ENCODE assay signal across 9 cellular contexts in genomic region chr2:200888719-200889625, GRCh38. TPM values are rescaled to one million over a fixed set of nuclear protein-coding genes. Genes with fewer than 3 reads are reported as not detected.
A peak's percentile ranks its signal among the peaks of the same experiment; 100 is the strongest.
DNase-seq lines count a peak whose midpoint lies in the region; ATAC-seq, FAIRE-seq and TF ChIP-seq lines count a peak whose summit lies in the region.
"Had no signal": no experiment of that assay in that cellular context is flagged by ENCODE, and none has a peak within 500 bp of the region (broad histone marks: within the 10 kb centered on the region; RNA-seq: fewer than 3 reads in every experiment).

Gene NIF3L1 (plus strand): TSS chr2:200889371. CDS start chr2:200891944, 2,573 bp downstream.
Gene PPIL3 (minus strand): TSS chr2:200889077. CDS start chr2:200887615, 1,462 bp downstream.

- no peaks in the 10 kb centered on the region for H3K9me3 ChIP-seq in keratinocyte (ENCODE audit: control insufficient read depth, low read depth, low read length)

- H3K4me2 ChIP-seq in keratinocyte (ENCODE audit: control insufficient read depth, extremely low read depth, insufficient read depth, low read depth, low read length): peak within 1 kb of the TSS; percentile 84

- H3K9me1 ChIP-seq in keratinocyte (ENCODE audit: control insufficient read depth, extremely low read depth, insufficient read depth, low read length): no peaks in the 10 kb centered on the region

- peak within 1 kb of the TSS; percentile 62 to 81 (median 64) for H3K4me3 ChIP-seq in keratinocyte (ENCODE audit: control insufficient read depth in 2 of 3, extremely low read depth in 1 of 3, insufficient read depth in 2 of 3, low read depth in 1 of 3, low read length in 3 of 3)

- H3K27me3 ChIP-seq in keratinocyte (ENCODE audit: control insufficient read depth, extremely low read depth, insufficient read depth, low read length): no peaks in the 10 kb centered on the region

- peak; percentile 89 for FAIRE-seq in keratinocyte (lab: Jason Lieb, UNC)
- FAIRE-seq: colon had no signal

- ATAC-seq in GM19043 (IDR thresholded peaks at IDR 0.05; ENCODE audit: low read depth, unreplicated experiment) (peak; percentile 88), HG03378 (IDR thresholded peaks at IDR 0.05; ENCODE audit: unreplicated experiment) (peak; percentile 85)

- H3K27ac ChIP-seq in keratinocyte (ENCODE audit: control insufficient read depth, insufficient read depth, low read length): peak within 1 kb of the TSS; percentile 91

- DNase-seq in AG09319 (ENCODE audit: extremely low read depth, low read depth): peak; percentile 89
- DNase-seq in NCI-H460 (ENCODE audit: extremely low read depth, low read depth): peak; percentile 97
- DNase-seq in activated CD4-positive, CD25-positive, alpha-beta regulatory T cell treated with anti-CD3 and anti-CD28 coated beads, Interleukin-2, amount 50 U/mL, for 72 hours: peak; percentile 95
- peak; percentile 51 to 82 for DNase-seq in cerebellar nuclear complex (lab: John Stamatoyannopoulos, UW)
- peak; percentile 69 for DNase-seq in keratinocyte (ENCODE audit: low read depth, low spot score)
- peak; percentile 87 to 90 for DNase-seq in stimulated activated CD4-positive, alpha-beta T cell treated with anti-CD3 and anti-CD28 coated beads, Interleukin-15, amount 100 ng/mL, for 1 hour (ENCODE audit: low read depth in 1 of 2, low spot score in 1 of 2)

- H4K20me1 ChIP-seq in keratinocyte (ENCODE audit: control insufficient read depth, extremely low read depth, insufficient read depth, low read length): no peaks in the 10 kb centered on the region

- TF ChIP-seq CTCF in AG09319 (IDR thresholded peaks at IDR 0.05; ENCODE audit: low read depth, low read length) (no peak), keratinocyte (optimal IDR thresholded peaks at IDR 0.05 in 1 of 3, IDR thresholded peaks at IDR 0.05 in 1 of 3, conservative IDR thresholded peaks at IDR 0.05 in 1 of 3; ENCODE audit: extremely low read depth in 1 of 3, insufficient read depth in 2 of 3, low read length in 3 of 3) (no peak)

- H2AFZ ChIP-seq in keratinocyte (ENCODE audit: control insufficient read depth, low read length): peak within 1 kb of the TSS; percentile 97

- peaks cover 41% of the 10 kb centered on the region for H3K79me2 ChIP-seq in keratinocyte (ENCODE audit: control insufficient read depth, insufficient read depth, low read length)

- peaks cover 2 to 9% of the 10 kb centered on the region in 2 experiments for H3K36me3 ChIP-seq in keratinocyte (ENCODE audit: control insufficient read depth in 2 of 2, extremely low read depth in 1 of 2, insufficient read depth in 2 of 2, low read length in 2 of 2)

- dilution Hi-C loops in keratinocyte (cut with MboI; ENCODE audit: extremely low pct_ligation_motif_present, low sequenced_read_pairs): no loop called here

- peaks cover 12% of the 10 kb centered on the region for H3K4me1 ChIP-seq in keratinocyte (ENCODE audit: control insufficient read depth, extremely low read depth, insufficient read depth, low read length)

- peak within 1 kb of the TSS; percentile 90 for H3K9ac ChIP-seq in keratinocyte (ENCODE audit: control insufficient read depth, extremely low read depth, insufficient read depth, low read length)

RNA-seq across cellular contexts. Expression of gene NIF3L1, which starts in this region (rescaled TPM):
- total RNA-seq in NCI-H460 (2014; rRNA removed; shearing (Covaris generic)): 75.4 and 83.8 TPM in 2 replicates
- polyA plus RNA-seq in NCI-H460 (2014; cell fraction: nucleus; rRNA removed): 68.6 and 70.5 TPM in 2 replicates
- 44.8 to 67.1 TPM (median 49.8 TPM) in 3 replicates for polyA plus RNA-seq in keratinocyte
- 14.2 TPM for polyA plus RNA-seq in keratinocyte (2011; ENCODE audit: low read depth)
- polyA plus RNA-seq in keratinocyte (2011; cell fraction: cytosol; rRNA removed): 33.7 and 56.0 TPM in 2 replicates
- 60.0 and 66.0 TPM in 2 replicates for polyA plus RNA-seq in keratinocyte (2011; cell fraction: nucleus; rRNA removed)
- polyA plus RNA-seq in keratinocyte (2012; ENCODE audit: low replicate concordance): 19.1 and 20.0 TPM in 2 replicates
- 24.5 to 43.9 TPM (median 29.9 TPM) in 3 replicates for polyA minus RNA-seq in keratinocyte
- 16.1 TPM for polyA minus RNA-seq in keratinocyte (2011; cell fraction: cytosol; rRNA and poly(A)+ RNA removed)
- 19.4 and 23.4 TPM in 2 replicates for polyA minus RNA-seq in keratinocyte (2011; cell fraction: nucleus; rRNA and poly(A)+ RNA removed)

RNA-seq across cellular contexts. Expression of gene PPIL3, which starts in this region (rescaled TPM):
- total RNA-seq in NCI-H460 (2014; rRNA removed; shearing (Covaris generic)): 86.8 and 102 TPM in 2 replicates
- polyA plus RNA-seq in NCI-H460 (2014; cell fraction: nucleus; rRNA removed): 36.9 and 51.5 TPM in 2 replicates
- polyA plus RNA-seq in keratinocyte: 28.1 to 84.0 TPM (median 47.2 TPM) in 3 replicates
- 20.9 TPM for polyA plus RNA-seq in keratinocyte (2011; ENCODE audit: low read depth)
- 33.4 and 67.0 TPM in 2 replicates for polyA plus RNA-seq in keratinocyte (2011; cell fraction: cytosol; rRNA removed)
- polyA plus RNA-seq in keratinocyte (2011; cell fraction: nucleus; rRNA removed): 54.6 and 68.2 TPM in 2 replicates
- 23.7 and 41.7 TPM in 2 replicates for polyA plus RNA-seq in keratinocyte (2012; ENCODE audit: low replicate concordance)
- polyA minus RNA-seq in keratinocyte: 3.8 to 20.6 TPM (median 14.0 TPM) in 3 replicates
- 9.6 TPM for polyA minus RNA-seq in keratinocyte (2011; cell fraction: cytosol; rRNA and poly(A)+ RNA removed)
- 4.7 and 12.2 TPM in 2 replicates for polyA minus RNA-seq in keratinocyte (2011; cell fraction: nucleus; rRNA and poly(A)+ RNA removed)

Comparison
In these comparisons a context has a peak if more than half of its experiments do, and no peak if none do; other contexts are left out.
1. Peak in every context shown above with its lines: DNase-seq, ATAC-seq, H3K4me3 ChIP-seq and H3K27ac ChIP-seq.